ENCODE assay signal across 1 cellular context in the genomic region with DNA sequence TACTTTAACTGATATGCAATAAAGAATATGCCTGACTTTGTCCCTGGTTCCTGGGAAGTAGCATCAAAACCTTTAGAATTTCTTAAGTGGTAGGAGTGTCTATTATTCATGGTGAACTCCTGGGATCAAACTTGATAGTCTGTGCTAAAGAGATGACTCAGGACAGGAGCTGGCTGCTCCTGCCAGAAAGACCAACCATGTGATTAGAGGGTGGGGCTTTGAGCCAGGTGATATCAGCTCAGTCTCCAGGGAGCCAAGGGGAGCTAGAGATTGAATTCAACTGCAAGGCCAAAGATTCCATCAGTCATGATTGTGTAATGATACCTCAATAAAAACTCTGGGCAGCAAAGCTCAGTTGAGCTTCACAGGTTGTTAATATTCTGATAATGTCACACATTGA.
TF ChIP-seq lines count a peak whose summit lies in the region.

No MANE protein-coding gene starts in this region.

TF ChIP-seq in SK-N-SH treated with all-trans-retinoic acid at 6 μM for 48 hours, 23 proteins besides CTCF, POLR2A, EP300 and RAD21 (continued from another document):
- TF ChIP-seq ZNF565 (CRISPR knock-in tag; conservative IDR thresholded peaks at IDR 0.05; ENCODE audit: low read depth), result no peak
- TF ChIP-seq ESRRG (CRISPR knock-in tag; IDR thresholded peaks at IDR 0.05), result no peak
- no peak for TF ChIP-seq TCF4 (CRISPR knock-in tag; IDR thresholded peaks at IDR 0.05; ENCODE audit: borderline replicate concordance)
- no peak for TF ChIP-seq ZFP3 (CRISPR knock-in tag; IDR thresholded peaks at IDR 0.05)
